ENCODE assay signal across 36 cellular contexts in the genomic region with DNA sequence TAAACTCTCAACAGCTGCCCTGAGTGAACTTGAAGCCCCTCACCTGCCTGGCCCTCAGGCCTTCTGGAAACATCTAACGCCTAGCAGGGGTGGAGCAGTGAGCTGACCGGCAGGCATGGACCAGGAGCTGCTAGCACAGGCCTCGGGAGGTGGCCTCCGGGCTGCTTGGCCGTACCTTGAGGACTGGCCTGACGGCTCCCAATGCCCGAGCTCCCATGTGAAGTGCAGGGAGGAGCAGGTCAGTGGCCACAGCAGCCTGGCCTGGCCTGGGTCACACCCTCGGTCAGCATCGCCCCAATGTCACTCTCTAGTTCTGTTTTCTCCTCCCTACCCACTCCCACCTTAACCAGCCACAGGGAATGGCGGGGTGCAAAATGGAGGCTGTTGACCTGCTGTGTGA. TPM values are rescaled to one million over a fixed set of nuclear protein-coding genes. Genes with fewer than 3 reads are reported as not detected.
DNase-seq lines count a peak whose midpoint lies in the region; ATAC-seq, FAIRE-seq and TF ChIP-seq lines count a peak whose summit lies in the region.
"Had no signal": no experiment of that assay in that cellular context is flagged by ENCODE, and none has a peak within 500 bp of the region (broad histone marks: within the 10 kb centered on the region; RNA-seq: fewer than 3 reads in every experiment).

No MANE protein-coding gene starts in this region.

- H3K79me2 ChIP-seq in astrocyte (ENCODE audit: insufficient read depth, low read length) = peaks cover 99% of the 10 kb centered on the region

- H3K4me2 ChIP-seq in astrocyte (ENCODE audit: low read length) = peak overlapping the region; percentile 13
- H3K4me2 ChIP-seq: A549 had no signal

- ATAC-seq in activated T-cell treated with anti-CD3 and anti-CD28 coated beads, Interleukin-2, amount 50 U/mL, for 72 hours (replicated peaks in 1 of 2) = no peak
- no peak for ATAC-seq in HG03175 (IDR thresholded peaks at IDR 0.05; ENCODE audit: unreplicated experiment)
- ATAC-seq: A549; activated T-helper 17 cell treated with anti-CD3 and anti-CD28 coated beads, Interleukin-2, amount 50 U/mL, for 72 hours; effector memory CD8-positive, alpha-beta T cell; Panc1; stimulated activated naive CD8-positive, alpha-beta T cell treated with anti-CD3 and anti-CD28 coated beads, Interleukin-15, Interleukin-2, amounts not matched to agents 100 U/mL and 50 U/mL, for 24 hours had no signal

- no peak overlapping the region for H3K9ac ChIP-seq in astrocyte (ENCODE audit: low read length)

- TF ChIP-seq EP300 in sigmoid colon (IDR thresholded peaks at IDR 0.05) = no peak

- H2AFZ ChIP-seq in astrocyte (ENCODE audit: low read depth, low read length) = no peak overlapping the region

- H3K9me3 ChIP-seq in astrocyte (ENCODE audit: insufficient read depth, low read depth, low read length) = no peaks in the 10 kb centered on the region
- H3K9me3 ChIP-seq in sigmoid colon = no peaks in the 10 kb centered on the region
- H3K9me3 ChIP-seq: A549, pancreas, right atrium auricular region, SJCRH30, thoracic aorta, vagina had no signal

- H3K27ac Mint-ChIP-seq in CD14-positive monocyte (peak overlapping the region in 6 of 7 donors; percentile 30 to 83 (median 58)), astrocyte (ENCODE audit: unreplicated experiment) (no peak overlapping the region), endothelial cell (ENCODE audit: unreplicated experiment) (no peak overlapping the region), Calu3 (ENCODE audit: unreplicated experiment) (no peak overlapping the region)
- H3K27ac Mint-ChIP-seq in activated T-cell treated with anti-CD3 and anti-CD28 coated beads, Interleukin-2, amount 50 U/mL, for 72 hours = no peak overlapping the region
- H3K27ac Mint-ChIP-seq: activated T-helper 17 cell treated with anti-CD3 and anti-CD28 coated beads, Interleukin-2, amount 50 U/mL, for 72 hours; B cell; effector memory CD8-positive, alpha-beta T cell; immature natural killer cell had no signal

- H4K20me1 ChIP-seq in astrocyte (ENCODE audit: insufficient read depth, low read length) = peaks cover 84% of the 10 kb centered on the region

- BruUV-seq in Calu3 (replicated peaks; lab: Mats Ljungman, UMichigan) = no TSS peak

- H3K27me3 ChIP-seq in astrocyte (ENCODE audit: insufficient read depth, low read length) (no peaks in the 10 kb centered on the region), layer of hippocampus (ENCODE audit: control insufficient read depth, insufficient read depth, low read length) (no peaks in the 10 kb centered on the region), sigmoid colon (no peaks in the 10 kb centered on the region)
- H3K27me3 ChIP-seq: right atrium auricular region, SJCRH30, vagina had no signal

- H3K9me3 Mint-ChIP-seq in CD14-positive monocyte (no peaks in the 10 kb centered on the region), astrocyte (ENCODE audit: unreplicated experiment) (no peaks in the 10 kb centered on the region), endothelial cell (ENCODE audit: unreplicated experiment) (no peaks in the 10 kb centered on the region), Calu3 (ENCODE audit: low read depth, unreplicated experiment) (peaks cover 10% of the 10 kb centered on the region)
- H3K9me3 Mint-ChIP-seq in activated T-cell treated with anti-CD3 and anti-CD28 coated beads, Interleukin-2, amount 50 U/mL, for 72 hours = no peaks in the 10 kb centered on the region
- H3K9me3 Mint-ChIP-seq: activated T-helper 17 cell treated with anti-CD3 and anti-CD28 coated beads, Interleukin-2, amount 50 U/mL, for 72 hours; CD8-positive, alpha-beta memory T cell; effector memory CD8-positive, alpha-beta T cell; H9; immature natural killer cell; nephron had no signal

- H3K36me3 ChIP-seq in astrocyte (ENCODE audit: insufficient read depth, low read length) (no peaks in the 10 kb centered on the region), sigmoid colon (no peaks in the 10 kb centered on the region)
- H3K36me3 ChIP-seq: pancreas, right atrium auricular region, thoracic aorta, vagina had no signal

- CTCF ChIA-PET in Calu3 (lab: Charles Lee) = no interaction called here

- no peak overlapping the region for H3K4me3 ChIP-seq in astrocyte (ENCODE audit: insufficient read depth, low read depth, low read length)
- no peak overlapping the region for H3K4me3 ChIP-seq in sigmoid colon
- H3K4me3 ChIP-seq: A549, coronary artery, pancreas, right atrium auricular region, SJCRH30, thoracic aorta, vagina had no signal

- H3K27ac ChIP-seq in astrocyte (ENCODE audit: low read depth, low read length) = no peak overlapping the region
- H3K27ac ChIP-seq in layer of hippocampus (ENCODE audit: low read depth, low read length) = peak overlapping the region; percentile 15
- H3K27ac ChIP-seq in sigmoid colon = peak overlapping the region; percentile 21 to 99 (median 72)
- H3K27ac ChIP-seq: A549, pancreas, SJCRH30, vagina had no signal

- intact Hi-C loops in CD14-positive monocyte (cut with micrococcal nuclease) (no loop called here), sigmoid colon (cut with DNase I) (loop anchor here (10.0 kb wide), 1 partner anchor 645 kb away; no protein-coding TSS in a partner anchor), Calu3 (cut with micrococcal nuclease; ENCODE audit: unreplicated experiment) (no loop called here)

- DNase-seq in CD14-positive monocyte (ENCODE audit: low spot score) (no peak), astrocyte (ENCODE audit: low read depth) (no peak), sigmoid colon (peak; percentile 58), endothelial cell (ENCODE audit: low spot score) (no peak), Calu3 (no peak)
- DNase-seq in activated T-cell treated with anti-CD3 and anti-CD28 coated beads, Interleukin-2, amount 50 U/mL, for 72 hours = no peak
- DNase-seq: activated CD4-positive, alpha-beta T cell treated with anti-CD3 and anti-CD28 coated beads, Interleukin-2, amount 50 U/mL, for 48 hours; activated CD8-positive, alpha-beta memory T cell treated with anti-CD3 and anti-CD28 coated beads, Interleukin-2, amount 50 U/mL, for 4 hours; activated naive CD4-positive, alpha-beta T cell treated with anti-CD3 and anti-CD28 coated beads, Interleukin-2, amount 50 U/mL, for 16 hours; amniotic stem cell; CD8-positive, alpha-beta memory T cell; effector memory CD8-positive, alpha-beta T cell; H9; hippocampal formation; immature natural killer cell; KBM-7; left ventricle myocardium superior; MM.1S; NCI-H2029; NCI-H69; pancreas; SJCRH30; stimulated activated naive CD8-positive, alpha-beta T cell treated with anti-CD3 and anti-CD28 coated beads, Interleukin-15, Interleukin-2, amounts not matched to agents 100 U/mL and 50 U/mL, for 24 hours; T-helper 1 cell had no signal

- peaks cover 0 to under 1% (median 0%) of the 10 kb centered on the region in 3 donors for H3K27me3 Mint-ChIP-seq in CD14-positive monocyte (ENCODE audit: low read depth in 3 of 3)
- H3K27me3 Mint-ChIP-seq in astrocyte (ENCODE audit: low read depth, unreplicated experiment) = no peaks in the 10 kb centered on the region
- H3K27me3 Mint-ChIP-seq in endothelial cell (ENCODE audit: unreplicated experiment) = no peaks in the 10 kb centered on the region
- H3K27me3 Mint-ChIP-seq in Calu3 (ENCODE audit: unreplicated experiment) = no peaks in the 10 kb centered on the region
- H3K27me3 Mint-ChIP-seq in activated T-cell treated with anti-CD3 and anti-CD28 coated beads, Interleukin-2, amount 50 U/mL, for 72 hours (ENCODE audit: low read depth) = peaks cover 2% of the 10 kb centered on the region
- H3K27me3 Mint-ChIP-seq: activated T-helper 17 cell treated with anti-CD3 and anti-CD28 coated beads, Interleukin-2, amount 50 U/mL, for 72 hours had no signal

- no peak for FAIRE-seq in astrocyte (lab: Jason Lieb, UNC)
- FAIRE-seq: A549, pancreas had no signal

- H3K4me1 Mint-ChIP-seq in CD14-positive monocyte (peaks cover 60% of the 10 kb centered on the region), astrocyte (ENCODE audit: low read depth, unreplicated experiment) (peaks cover 29% of the 10 kb centered on the region), endothelial cell (ENCODE audit: unreplicated experiment) (peaks cover 2% of the 10 kb centered on the region), Calu3 (ENCODE audit: low read depth, unreplicated experiment) (no peaks in the 10 kb centered on the region)
- no peaks in the 10 kb centered on the region for H3K4me1 Mint-ChIP-seq in activated T-cell treated with anti-CD3 and anti-CD28 coated beads, Interleukin-2, amount 50 U/mL, for 72 hours (ENCODE audit: low read depth)
- H3K4me1 Mint-ChIP-seq: activated T-helper 17 cell treated with anti-CD3 and anti-CD28 coated beads, Interleukin-2, amount 50 U/mL, for 72 hours; B cell had no signal

- H3K4me3 Mint-ChIP-seq in CD14-positive monocyte (no peak overlapping the region), astrocyte (ENCODE audit: unreplicated experiment) (no peak overlapping the region), endothelial cell (ENCODE audit: unreplicated experiment) (no peak overlapping the region), Calu3 (ENCODE audit: low read depth, unreplicated experiment) (no peak overlapping the region)
- no peak overlapping the region for H3K4me3 Mint-ChIP-seq in activated T-cell treated with anti-CD3 and anti-CD28 coated beads, Interleukin-2, amount 50 U/mL, for 72 hours
- H3K4me3 Mint-ChIP-seq: activated T-helper 17 cell treated with anti-CD3 and anti-CD28 coated beads, Interleukin-2, amount 50 U/mL, for 72 hours; B cell; CD8-positive, alpha-beta memory T cell; effector memory CD8-positive, alpha-beta T cell; H9; immature natural killer cell; nephron had no signal

- no peak for TF ChIP-seq POLR2A in sigmoid colon (IDR thresholded peaks at IDR 0.05)

- peaks cover 31% of the 10 kb centered on the region for H3K4me1 ChIP-seq in astrocyte (ENCODE audit: insufficient read depth, low read length)
- peaks cover 0 to 93% (median 72%) of the 10 kb centered on the region in 4 donors for H3K4me1 ChIP-seq in sigmoid colon
- H3K4me1 ChIP-seq: pancreas had no signal

- 88% methylated on average over 10 of the region's 10 CpGs for WGBS in sigmoid colon, 2 donors

- peaks cover 16 to 17% of the 10 kb centered on the region in 2 donors for H3K36me3 Mint-ChIP-seq in CD14-positive monocyte
- H3K36me3 Mint-ChIP-seq in astrocyte (ENCODE audit: low read depth, unreplicated experiment) = peaks cover 4% of the 10 kb centered on the region
- H3K36me3 Mint-ChIP-seq in endothelial cell (ENCODE audit: low read depth, unreplicated experiment) = no peaks in the 10 kb centered on the region
- peaks cover 4% of the 10 kb centered on the region for H3K36me3 Mint-ChIP-seq in Calu3 (ENCODE audit: insufficient read depth, unreplicated experiment)
- H3K36me3 Mint-ChIP-seq in activated T-cell treated with anti-CD3 and anti-CD28 coated beads, Interleukin-2, amount 50 U/mL, for 72 hours (ENCODE audit: insufficient read depth in 2 of 2) = no peaks in the 10 kb centered on the region
- H3K36me3 Mint-ChIP-seq: CD8-positive, alpha-beta memory T cell had no signal

- TF ChIP-seq CTCF in CD14-positive monocyte (IDR thresholded peaks at IDR 0.05) = no peak
- TF ChIP-seq CTCF in astrocyte (IDR thresholded peaks at IDR 0.05; ENCODE audit: insufficient read depth, low read depth, low read length) = no peak
- no peak for TF ChIP-seq CTCF in sigmoid colon (IDR thresholded peaks at IDR 0.05)
- TF ChIP-seq CTCF in endothelial cell (IDR thresholded peaks at IDR 0.05; ENCODE audit: unreplicated experiment) = no peak
- TF ChIP-seq CTCF in Calu3 (IDR thresholded peaks at IDR 0.05; ENCODE audit: unreplicated experiment) = no peak

RNA-seq across cellular contexts. Expression of a gene that starts 19.0 kb away (rescaled TPM):
- 1 to 10 TPM; 2.3 to 3.3 TPM for polyA plus RNA-seq in CD14-positive monocyte
- 6.1 and 7.9 TPM in 2 replicates for total RNA-seq in astrocyte
- total RNA-seq in sigmoid colon = 10 to 100 TPM; 16.1 to 27.7 (median 21.2) TPM
- 1 to 10 TPM in 2 of 3 donors, under 1 TPM in 1; 0.46 to 2.6 (median 1.2) TPM for polyA plus RNA-seq in sigmoid colon
- 12.3 TPM for total RNA-seq in endothelial cell (ENCODE audit: unreplicated experiment)
- total RNA-seq in Calu3 (2022) = not detected in 2 replicates
- total RNA-seq in activated T-cell treated with anti-CD3 and anti-CD28 coated beads, Interleukin-2, amount 50 U/mL, for 72 hours = 1 to 10 TPM in 1 of 2 donors, under 1 TPM in 1; 0.74 to 3.0 TPM
- total RNA-seq: HT-29 had no signal

Comparison
In these comparisons a context has a peak if more than half of its experiments do, and no peak if none do; other contexts are left out.
1. H3K27ac Mint-ChIP-seq: peak in CD14-positive monocyte (6 of 7); none in astrocyte (single experiment), endothelial cell (single experiment), Calu3 (single experiment) and activated T-cell treated with anti-CD3 and anti-CD28 coated beads, Interleukin-2, amount 50 U/mL, for 72 hours (single experiment).